10 cellular contexts compared by ENCODE assay signal in the genomic region with DNA sequence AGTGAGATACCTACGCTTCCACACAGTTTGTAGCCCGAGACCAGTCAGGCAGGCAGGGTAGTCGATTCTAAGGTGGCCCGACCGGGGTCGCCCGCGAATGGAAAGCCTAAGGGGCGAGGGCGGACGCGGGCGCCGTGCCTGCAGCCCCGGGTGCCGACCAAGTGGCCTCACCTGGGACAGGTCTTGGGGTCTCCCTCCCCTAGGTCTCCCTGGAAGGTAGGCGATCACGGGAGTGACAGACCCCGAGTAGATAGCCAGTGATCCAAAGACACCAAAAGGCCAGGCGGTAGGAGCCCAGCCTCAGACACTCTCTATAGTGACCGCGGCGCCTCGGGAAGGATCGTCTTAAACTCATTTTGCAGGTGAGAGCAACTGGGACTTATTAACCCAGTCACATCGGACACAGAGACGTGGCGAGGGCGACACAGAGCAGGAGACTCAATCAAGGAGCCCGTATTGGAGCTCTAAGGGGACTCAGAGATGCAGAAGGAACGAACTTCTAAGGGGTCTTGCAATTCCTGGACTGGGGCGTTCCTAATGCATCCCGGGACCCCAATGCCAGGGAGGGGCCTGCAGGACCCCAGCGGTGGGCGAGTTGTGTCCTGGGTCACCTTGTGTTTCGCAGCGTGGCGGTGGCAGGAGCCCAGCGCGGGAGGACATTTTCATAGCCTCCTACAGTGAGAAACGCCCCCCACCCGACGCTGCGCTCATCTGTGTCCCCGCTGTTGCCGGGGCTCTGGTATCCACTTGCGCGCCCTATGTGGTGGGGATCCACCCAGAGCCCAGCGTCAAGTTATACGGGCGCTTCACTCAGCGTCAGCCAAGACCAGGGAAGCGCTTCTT. TPM values are rescaled to one million over a fixed set of nuclear protein-coding genes. Genes with fewer than 3 reads are reported as not detected.
DNase-seq lines count a peak whose midpoint lies in the region; ATAC-seq and TF ChIP-seq lines count a peak whose summit lies in the region.
"Had no signal": no experiment of that assay in that cellular context is flagged by ENCODE, and none has a peak within 500 bp of the region (broad histone marks: within the 10 kb centered on the region; RNA-seq: fewer than 3 reads in every experiment).

No MANE protein-coding gene starts in this region.

- no peaks in the 10 kb centered on the region for H3K9me3 Mint-ChIP-seq in activated naive CD4-positive, alpha-beta T cell treated with anti-CD3 and anti-CD28 coated beads, Interleukin-2, amount 50 U/mL, for 24 hours

- no peak overlapping the region for H3K27ac ChIP-seq in right lobe of liver
- H3K27ac ChIP-seq: tibial artery had no signal

- H3K36me3 Mint-ChIP-seq in activated naive CD4-positive, alpha-beta T cell treated with anti-CD3 and anti-CD28 coated beads, Interleukin-2, amount 50 U/mL, for 24 hours: no peaks in the 10 kb centered on the region

- H3K36me3 ChIP-seq in BE2C: no peaks in the 10 kb centered on the region
- H3K36me3 ChIP-seq in right lobe of liver: no peaks in the 10 kb centered on the region
- H3K36me3 ChIP-seq: tibial artery had no signal

- ATAC-seq in GM19395 (IDR thresholded peaks at IDR 0.05; ENCODE audit: unreplicated experiment) (peak; percentile 56), right lobe of liver (peak in 3 of 4 donors; percentile 51 to 75 (median 56))

- H3K27me3 Mint-ChIP-seq in activated naive CD4-positive, alpha-beta T cell treated with anti-CD3 and anti-CD28 coated beads, Interleukin-2, amount 50 U/mL, for 24 hours: peaks cover 42% of the 10 kb centered on the region

- H3K27me3 ChIP-seq in BE2C (peaks cover 75% of the 10 kb centered on the region), right lobe of liver (peaks cover 21 to 33% of the 10 kb centered on the region in 2 donors)

- H3K4me1 Mint-ChIP-seq in activated naive CD4-positive, alpha-beta T cell treated with anti-CD3 and anti-CD28 coated beads, Interleukin-2, amount 50 U/mL, for 24 hours: peaks cover 22% of the 10 kb centered on the region

- peak; percentile 38; the same call in 1 of the 2 replicates for TF ChIP-seq CTCF in BE2C (IDR thresholded peaks at IDR 0.05; ENCODE audit: low read depth, low read length)
- TF ChIP-seq CTCF in right lobe of liver (IDR thresholded peaks at IDR 0.05): peak in 3 of 4 donors; percentile 27 to 36 (median 36)

- H3K4me1 ChIP-seq in BE2C (no peaks in the 10 kb centered on the region), right lobe of liver (no peaks in the 10 kb centered on the region)

- intact Hi-C loops in right lobe of liver (cut with DNase I): loop anchor here in 1 of 2 donors (10.0 kb wide), 1 partner anchor 101 kb away; no protein-coding TSS in a partner anchor

- DNase-seq in BE2C (no peak), right lobe of liver (no peak), anterior cingulate cortex (lab: John Stamatoyannopoulos, UW) (no peak), foreskin melanocyte (no peak), GDM1 (lab: John Stamatoyannopoulos, UW) (no peak), putamen (ENCODE audit: low spot score) (no peak)

- WGBS in right lobe of liver (ENCODE audit: insufficient coverage, low coverage, low lambda C conversion rate, missing lambda C conversion rate): 10% methylated on average over 7 of the region's 53 CpGs

- no peak for TF ChIP-seq POLR2A in right lobe of liver (IDR thresholded peaks at IDR 0.05)

- no peak overlapping the region for H3K4me3 ChIP-seq in BE2C (ENCODE audit: low read depth, low read length)
- no peak overlapping the region for H3K4me3 ChIP-seq in right lobe of liver
- H3K4me3 ChIP-seq: tibial artery had no signal

- no peak overlapping the region for H3K27ac Mint-ChIP-seq in activated naive CD4-positive, alpha-beta T cell treated with anti-CD3 and anti-CD28 coated beads, Interleukin-2, amount 50 U/mL, for 24 hours

- peak overlapping the region; percentile 80 for H3K4me3 Mint-ChIP-seq in activated naive CD4-positive, alpha-beta T cell treated with anti-CD3 and anti-CD28 coated beads, Interleukin-2, amount 50 U/mL, for 24 hours

- H3K9me3 ChIP-seq in BE2C (no peaks in the 10 kb centered on the region), right lobe of liver (no peaks in the 10 kb centered on the region)
- H3K9me3 ChIP-seq: tibial artery had no signal

RNA-seq across cellular contexts. Expression of a gene that starts 2.1 kb away (rescaled TPM):
- polyA plus RNA-seq in BE2C (2012; ENCODE audit: insufficient read depth, insufficient read length, low read depth): 0.22 TPM
- under 1 TPM in 2 of 6 experiments, not detected in 4; 0.25 to 0.73 TPM for total RNA-seq in right lobe of liver
- total RNA-seq: pulmonary artery endothelial cell had no signal

RNA-seq across cellular contexts. Expression of a gene that starts 26.1 kb away (rescaled TPM):
- polyA plus RNA-seq in BE2C (2012; ENCODE audit: insufficient read depth, insufficient read length, low read depth): not detected
- total RNA-seq in right lobe of liver: 1 to 10 TPM; 3.5 to 9.1 (median 6.3) TPM
